Comparison of ENCODE assay signal across 15 cellular contexts in the genomic region with DNA sequence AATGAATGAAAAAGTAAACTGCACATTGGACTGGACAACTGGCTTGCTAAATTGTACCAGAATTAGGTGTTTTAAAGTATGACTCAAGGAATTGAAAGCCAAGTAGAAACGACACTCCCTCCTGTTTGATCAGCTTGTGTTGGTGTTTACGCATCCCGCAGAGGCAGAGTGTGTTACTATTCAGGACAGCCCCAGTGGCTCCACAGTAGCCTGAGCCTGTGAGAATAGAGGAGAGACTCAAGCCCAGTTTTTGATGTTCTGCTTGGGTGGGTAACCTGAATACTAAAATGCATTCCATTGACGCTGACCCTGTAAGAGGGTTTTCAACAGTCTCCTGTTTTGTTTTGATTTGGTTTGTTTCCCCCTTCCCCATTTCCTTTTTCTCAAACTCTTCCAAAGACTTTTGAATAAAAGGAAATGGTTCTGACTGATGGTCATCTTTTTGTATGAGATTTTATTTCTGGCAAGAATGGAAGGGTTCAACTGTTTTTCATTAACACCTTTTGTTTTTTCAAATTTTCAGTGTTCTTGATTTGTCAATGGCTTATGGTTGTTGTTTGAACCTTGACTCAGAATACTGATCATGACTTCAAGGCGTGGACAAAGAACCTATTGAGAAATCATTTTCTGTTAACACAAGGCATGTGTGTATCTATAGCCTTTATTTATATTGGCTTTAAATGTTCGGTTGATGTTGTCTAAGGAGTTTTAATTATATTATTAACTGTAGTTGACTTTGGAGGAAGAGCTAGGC. TPM values are rescaled to one million over a fixed set of nuclear protein-coding genes. Genes with fewer than 3 reads are reported as not detected.
DNase-seq lines count a peak whose midpoint lies in the region; ATAC-seq and TF ChIP-seq lines count a peak whose summit lies in the region.
"Had no signal": no experiment of that assay in that cellular context is flagged by ENCODE, and none has a peak within 500 bp of the region (broad histone marks: within the 10 kb centered on the region; RNA-seq: fewer than 3 reads in every experiment).

No MANE protein-coding gene starts in this region.

- no peaks in the 10 kb centered on the region for H3K4me1 ChIP-seq in breast epithelium
- no peaks in the 10 kb centered on the region for H3K4me1 ChIP-seq in upper lobe of right lung

- TF ChIP-seq POLR2A in breast epithelium (IDR thresholded peaks at IDR 0.05), result no peak

- no peaks in the 10 kb centered on the region for H3K27me3 ChIP-seq in breast epithelium
- H3K27me3 ChIP-seq in upper lobe of right lung, result peaks cover 6% of the 10 kb centered on the region

- TF ChIP-seq CTCF in MCF 10A (IDR thresholded peaks at IDR 0.05; ENCODE audit: unreplicated experiment), result no peak
- no peak for TF ChIP-seq CTCF in breast epithelium (IDR thresholded peaks at IDR 0.05)
- no peak for TF ChIP-seq CTCF in upper lobe of right lung (IDR thresholded peaks at IDR 0.05)
- no peak for TF ChIP-seq CTCF in CD14-positive monocyte (IDR thresholded peaks at IDR 0.05)

- intact Hi-C loops in MCF 10A (cut with micrococcal nuclease), result no loop called here
- intact Hi-C loops in breast epithelium (cut with DNase I; ENCODE audit: low total_unique reads), result loop anchor here (2.0 kb wide), 1 partner anchor 42 kb away; no protein-coding TSS in a partner anchor
- intact Hi-C loops in upper lobe of right lung (cut with DNase I), result no loop called here
- intact Hi-C loops in CD14-positive monocyte (cut with micrococcal nuclease), result no loop called here

- H3K9me3 Mint-ChIP-seq in MCF 10A (ENCODE audit: unreplicated experiment) (no peaks in the 10 kb centered on the region), CD14-positive monocyte (peaks cover 0 to 4% (median 0%) of the 10 kb centered on the region in 7 donors)

- H3K27ac ChIP-seq in breast epithelium (no peak overlapping the region), upper lobe of right lung (no peak overlapping the region)
- H3K27ac ChIP-seq: thoracic aorta had no signal

- no peak overlapping the region for H3K4me3 Mint-ChIP-seq in MCF 10A (ENCODE audit: unreplicated experiment)
- no peak overlapping the region for H3K4me3 Mint-ChIP-seq in CD14-positive monocyte

- CTCF ChIA-PET in MCF 10A (lab: Yijun Ruan, JAX), result no interaction called here

- no TSS peak for BruUV-seq in MCF 10A (replicated peaks; lab: Mats Ljungman, UMichigan)

- no peaks in the 10 kb centered on the region for H3K9me3 ChIP-seq in breast epithelium
- no peaks in the 10 kb centered on the region for H3K9me3 ChIP-seq in upper lobe of right lung
- H3K9me3 ChIP-seq: Caco-2, thoracic aorta had no signal

- H3K4me1 Mint-ChIP-seq in MCF 10A (ENCODE audit: insufficient read depth, unreplicated experiment), result peaks cover 9% of the 10 kb centered on the region
- H3K4me1 Mint-ChIP-seq in CD14-positive monocyte, result no peaks in the 10 kb centered on the region

- H3K36me3 ChIP-seq in breast epithelium (no peaks in the 10 kb centered on the region), upper lobe of right lung (no peaks in the 10 kb centered on the region)
- H3K36me3 ChIP-seq: thoracic aorta had no signal

- no peak overlapping the region for H3K27ac Mint-ChIP-seq in MCF 10A (ENCODE audit: low read depth, unreplicated experiment)
- H3K27ac Mint-ChIP-seq in CD14-positive monocyte, result no peak overlapping the region

- no peaks in the 10 kb centered on the region for H3K36me3 Mint-ChIP-seq in MCF 10A (ENCODE audit: insufficient read depth, unreplicated experiment)
- H3K36me3 Mint-ChIP-seq in CD14-positive monocyte, result no peaks in the 10 kb centered on the region

- no peak for ATAC-seq in left lobe of liver
- ATAC-seq in upper lobe of right lung, result no peak
- ATAC-seq: esophagus mucosa had no signal

- H3K4me3 ChIP-seq in breast epithelium, result no peak overlapping the region
- no peak overlapping the region for H3K4me3 ChIP-seq in upper lobe of right lung
- H3K4me3 ChIP-seq: lung, thoracic aorta had no signal

- H3K27me3 Mint-ChIP-seq in MCF 10A (ENCODE audit: insufficient read depth, unreplicated experiment), result no peaks in the 10 kb centered on the region
- H3K27me3 Mint-ChIP-seq in CD14-positive monocyte (ENCODE audit: low read depth in 3 of 3), result peaks cover 2 to 10% (median 6%) of the 10 kb centered on the region in 3 donors

- POLR2A ChIA-PET in MCF 10A (lab: Yijun Ruan, JAX), result interaction anchor here (0.9 kb wide), 1 partner anchor 10 kb away, joined by 3 read pairs; no protein-coding TSS in a partner anchor

- DNase-seq in MCF 10A (ENCODE audit: unreplicated experiment) (peak; percentile 7), breast epithelium (ENCODE audit: low spot score in 2 of 2) (no peak), amygdala (lab: John Stamatoyannopoulos, UW) (peak in 39 of 56 donors; percentile 2 to 82 (median 34)), iPS-NIHi11 (ENCODE audit: low spot score) (peak; percentile 41), NCI-H2196 treated with DMSO at 0.1 percent for 48 hours (lab: John Stamatoyannopoulos, UW; ENCODE audit: unreplicated experiment) (no peak), left lobe of liver (ENCODE audit: low spot score) (no peak), upper lobe of right lung (no peak), CD14-positive monocyte (ENCODE audit: low spot score) (no peak)
- DNase-seq: activated naive CD4-positive, alpha-beta T cell; NCI-H526 had no signal

RNA-seq across cellular contexts. Expression of a gene that starts 10.2 kb away (rescaled TPM):
- total RNA-seq in MCF 10A (2022), result 3.5 and 3.6 TPM in 2 replicates
- 1 to 10 TPM; 4.2 to 8.2 (median 6.6) TPM for total RNA-seq in breast epithelium
- total RNA-seq in left lobe of liver, result 0.33 TPM
- 4.0 TPM for total RNA-seq in upper lobe of right lung
- not detected for polyA plus RNA-seq in CD14-positive monocyte
- total RNA-seq: A673 had no signal

Comparison
In these comparisons a context has a peak if more than half of its experiments do, and no peak if none do; other contexts are left out.
1. DNase-seq: peak in MCF 10A (single experiment), amygdala (39 of 56) and iPS-NIHi11 (single experiment); none in breast epithelium (0 of 2), NCI-H2196 treated with DMSO at 0.1 percent for 48 hours (single experiment), left lobe of liver (single experiment), upper lobe of right lung (single experiment) and CD14-positive monocyte (single experiment).